Comparison of ENCODE assay signal across 13 cellular contexts in the genomic region with DNA sequence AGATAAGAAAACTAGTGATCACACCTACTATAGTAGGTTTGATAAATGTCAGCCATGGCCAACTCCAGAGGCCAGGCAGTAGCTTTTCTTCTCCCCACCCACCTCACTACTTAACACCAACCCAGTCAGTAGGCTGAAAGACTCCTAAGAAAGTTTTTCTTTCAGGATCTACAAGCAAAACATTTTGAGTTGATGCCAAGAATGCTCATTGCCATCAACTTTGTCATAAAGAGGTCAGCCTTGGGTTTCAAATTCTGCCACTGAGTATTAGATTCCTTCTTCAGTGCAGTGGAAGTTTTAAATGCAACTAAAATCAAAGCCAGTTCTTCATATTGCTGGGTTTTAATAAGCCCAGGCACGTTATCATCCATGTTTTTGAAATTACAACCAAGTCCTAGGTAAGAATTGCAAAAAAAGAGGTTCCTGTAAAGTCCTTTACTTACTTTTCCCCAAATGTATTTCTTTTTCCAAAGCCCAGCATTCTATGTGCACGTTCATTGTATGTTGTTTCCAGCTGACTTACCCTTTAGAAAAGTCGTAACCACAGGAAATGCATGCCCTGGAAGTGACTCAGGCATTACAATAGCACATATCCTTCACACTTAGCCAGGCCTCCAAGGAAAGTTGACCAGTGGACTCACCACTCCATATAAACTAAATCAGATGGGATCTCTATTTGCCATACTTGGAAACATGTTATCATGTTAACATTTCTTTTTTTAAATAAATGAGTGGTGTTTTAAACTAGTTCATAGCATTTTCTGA.
DNase-seq lines count a peak whose midpoint lies in the region; ATAC-seq and TF ChIP-seq lines count a peak whose summit lies in the region.
"Had no signal": no experiment of that assay in that cellular context is flagged by ENCODE, and none has a peak within 500 bp of the region (broad histone marks: within the 10 kb centered on the region; RNA-seq: fewer than 3 reads in every experiment).

No MANE protein-coding gene starts in this region.

- H2BK12ac ChIP-seq in mesenchymal stem cell (ENCODE audit: low read length in 2 of 2), result no peak overlapping the region

- no peaks in the 10 kb centered on the region for H3K9me3 Mint-ChIP-seq in endothelial cell (ENCODE audit: unreplicated experiment)
- H3K9me3 Mint-ChIP-seq: stimulated activated naive CD8-positive, alpha-beta T cell treated with anti-CD3 and anti-CD28 coated beads, Interleukin-15, Interleukin-2, amounts not matched to agents 100 ng/mL and 50 ng/mL, for 24 hours had no signal

- H3K18ac ChIP-seq in mesenchymal stem cell (ENCODE audit: low read depth in 1 of 2, low read length in 2 of 2), result no peak overlapping the region

- H3K23ac ChIP-seq in mesenchymal stem cell (ENCODE audit: low read length in 2 of 2), result no peak overlapping the region

- peaks cover 5% of the 10 kb centered on the region for H3K4me1 ChIP-seq in mesenchymal stem cell (ENCODE audit: control insufficient read depth, insufficient read depth, low read depth, low read length)

- TF ChIP-seq CTCF in endothelial cell (IDR thresholded peaks at IDR 0.05; ENCODE audit: unreplicated experiment), result no peak

- no peak overlapping the region for H4K8ac ChIP-seq in mesenchymal stem cell (ENCODE audit: low read length)

- H2BK120ac ChIP-seq in mesenchymal stem cell (ENCODE audit: low read depth, low read length), result no peak overlapping the region

- no peak overlapping the region for H4K91ac ChIP-seq in mesenchymal stem cell (ENCODE audit: low read length)

- H3K27ac ChIP-seq in mesenchymal stem cell (ENCODE audit: low read length, poor library complexity, severe bottlenecking), result peak overlapping the region; percentile 20

- H3K27me3 ChIP-seq in mesenchymal stem cell (ENCODE audit: control insufficient read depth in 1 of 2, insufficient read depth in 1 of 2, low read length in 2 of 2), result no peaks in the 10 kb centered on the region

- no peaks in the 10 kb centered on the region for H3K36me3 Mint-ChIP-seq in endothelial cell (ENCODE audit: low read depth, unreplicated experiment)
- H3K36me3 Mint-ChIP-seq: activated naive CD4-positive, alpha-beta T cell treated with anti-CD3 and anti-CD28 coated beads, Interleukin-2, amount 10 ng/mL, durations not matched to agents 7 days and 5 days; IgD-negative memory B cell had no signal

- no peak overlapping the region for H3K4me3 ChIP-seq in mesenchymal stem cell (ENCODE audit: insufficient read depth in 1 of 2, low read depth in 1 of 2, low read length in 2 of 2)

- DNase-seq in ELF-1 (ENCODE audit: low read depth, low spot score), result peak; percentile 13
- peak; percentile 9 for DNase-seq in NCI-H460 (ENCODE audit: extremely low read depth, low read depth)
- DNase-seq in endothelial cell (ENCODE audit: low spot score), result no peak
- peak; percentile 18 for DNase-seq in mesenchymal stem cell
- no peak for DNase-seq in activated CD4-positive, alpha-beta T cell treated with anti-CD3 and anti-CD28 coated beads for 48 hours
- DNase-seq in dedifferentiated amniotic fluid mesenchymal stem cell (ENCODE audit: extremely low spot score), result no peak
- DNase-seq: activated naive CD4-positive, alpha-beta T cell treated with anti-CD3 and anti-CD28 coated beads, Interleukin-2, amount 10 ng/mL, durations not matched to agents 7 days and 5 days; NCI-H2081; stimulated activated CD4-positive, alpha-beta T cell treated with anti-CD3 and anti-CD28 coated beads, Interleukin-4, amount 100 ng/mL, for 4 hours had no signal

- H3K9ac ChIP-seq in mesenchymal stem cell (ENCODE audit: low read length), result no peak overlapping the region

- H2AK5ac ChIP-seq in mesenchymal stem cell (ENCODE audit: low read length, severe bottlenecking), result no peak overlapping the region

- H3K4ac ChIP-seq in mesenchymal stem cell (ENCODE audit: low read depth in 1 of 2, low read length in 2 of 2), result no peak overlapping the region

- no peak overlapping the region for H2AFZ ChIP-seq in mesenchymal stem cell (ENCODE audit: low read depth, low read length)

- no peaks in the 10 kb centered on the region for H3K36me3 ChIP-seq in mesenchymal stem cell (ENCODE audit: control insufficient read depth in 1 of 2, insufficient read depth in 2 of 2, low read depth in 1 of 2, low read length in 2 of 2)

- no peak overlapping the region for H3K4me3 Mint-ChIP-seq in endothelial cell (ENCODE audit: unreplicated experiment)
- H3K4me3 Mint-ChIP-seq: activated naive CD4-positive, alpha-beta T cell treated with anti-CD3 and anti-CD28 coated beads, Interleukin-2, amount 10 ng/mL, durations not matched to agents 7 days and 5 days; IgD-negative memory B cell; stimulated activated naive CD8-positive, alpha-beta T cell treated with anti-CD3 and anti-CD28 coated beads, Interleukin-15, Interleukin-2, amounts not matched to agents 100 ng/mL and 50 ng/mL, for 24 hours had no signal

- no peak overlapping the region for H3K14ac ChIP-seq in mesenchymal stem cell (ENCODE audit: low read length in 2 of 2)

- H3K79me1 ChIP-seq in mesenchymal stem cell (replicated peaks; ENCODE audit: low read length, poor library complexity, severe bottlenecking), result no peaks in the 10 kb centered on the region

- H3K27ac Mint-ChIP-seq in endothelial cell (ENCODE audit: unreplicated experiment), result peak overlapping the region; percentile 48
- H3K27ac Mint-ChIP-seq: activated naive CD4-positive, alpha-beta T cell treated with anti-CD3 and anti-CD28 coated beads, Interleukin-2, amount 10 ng/mL, durations not matched to agents 7 days and 5 days; IgD-negative memory B cell; stimulated activated naive CD8-positive, alpha-beta T cell treated with anti-CD3 and anti-CD28 coated beads, Interleukin-15, Interleukin-2, amounts not matched to agents 100 ng/mL and 50 ng/mL, for 24 hours had no signal

- H2BK5ac ChIP-seq in mesenchymal stem cell (ENCODE audit: low read depth, low read length, poor library complexity, severe bottlenecking), result no peak overlapping the region

- H3K9me3 ChIP-seq in mesenchymal stem cell (ENCODE audit: control insufficient read depth, low read length), result peaks cover 9% of the 10 kb centered on the region

- WGBS in mesenchymal stem cell, result 21% methylated on average over 3 of the region's 3 CpGs

- H3K4me1 Mint-ChIP-seq in endothelial cell (ENCODE audit: unreplicated experiment), result no peaks in the 10 kb centered on the region
- H3K4me1 Mint-ChIP-seq: activated naive CD4-positive, alpha-beta T cell treated with anti-CD3 and anti-CD28 coated beads, Interleukin-2, amount 10 ng/mL, durations not matched to agents 7 days and 5 days had no signal

- no peak overlapping the region for H3K4me2 ChIP-seq in mesenchymal stem cell (ENCODE audit: low read length, poor library complexity, severe bottlenecking)

- no peak overlapping the region for H2BK15ac ChIP-seq in mesenchymal stem cell (ENCODE audit: low read depth, poor library complexity, severe bottlenecking)

- ATAC-seq in SK-N-SH treated with all-trans-retinoic acid at 6 μM for 48 hours (no peak), GM19351 (IDR thresholded peaks at IDR 0.05; ENCODE audit: unreplicated experiment) (no peak)

- H3K27me3 Mint-ChIP-seq in endothelial cell (ENCODE audit: unreplicated experiment), result no peaks in the 10 kb centered on the region
- H3K27me3 Mint-ChIP-seq: activated naive CD4-positive, alpha-beta T cell treated with anti-CD3 and anti-CD28 coated beads, Interleukin-2, amount 10 ng/mL, durations not matched to agents 7 days and 5 days; stimulated activated naive CD8-positive, alpha-beta T cell treated with anti-CD3 and anti-CD28 coated beads, Interleukin-15, Interleukin-2, amounts not matched to agents 100 ng/mL and 50 ng/mL, for 24 hours had no signal

TF ChIP-seq in SK-N-SH treated with all-trans-retinoic acid at 6 μM for 48 hours, 23 proteins besides CTCF, POLR2A, EP300 and RAD21 (continues in another document):
- TF ChIP-seq, protein P1, sequence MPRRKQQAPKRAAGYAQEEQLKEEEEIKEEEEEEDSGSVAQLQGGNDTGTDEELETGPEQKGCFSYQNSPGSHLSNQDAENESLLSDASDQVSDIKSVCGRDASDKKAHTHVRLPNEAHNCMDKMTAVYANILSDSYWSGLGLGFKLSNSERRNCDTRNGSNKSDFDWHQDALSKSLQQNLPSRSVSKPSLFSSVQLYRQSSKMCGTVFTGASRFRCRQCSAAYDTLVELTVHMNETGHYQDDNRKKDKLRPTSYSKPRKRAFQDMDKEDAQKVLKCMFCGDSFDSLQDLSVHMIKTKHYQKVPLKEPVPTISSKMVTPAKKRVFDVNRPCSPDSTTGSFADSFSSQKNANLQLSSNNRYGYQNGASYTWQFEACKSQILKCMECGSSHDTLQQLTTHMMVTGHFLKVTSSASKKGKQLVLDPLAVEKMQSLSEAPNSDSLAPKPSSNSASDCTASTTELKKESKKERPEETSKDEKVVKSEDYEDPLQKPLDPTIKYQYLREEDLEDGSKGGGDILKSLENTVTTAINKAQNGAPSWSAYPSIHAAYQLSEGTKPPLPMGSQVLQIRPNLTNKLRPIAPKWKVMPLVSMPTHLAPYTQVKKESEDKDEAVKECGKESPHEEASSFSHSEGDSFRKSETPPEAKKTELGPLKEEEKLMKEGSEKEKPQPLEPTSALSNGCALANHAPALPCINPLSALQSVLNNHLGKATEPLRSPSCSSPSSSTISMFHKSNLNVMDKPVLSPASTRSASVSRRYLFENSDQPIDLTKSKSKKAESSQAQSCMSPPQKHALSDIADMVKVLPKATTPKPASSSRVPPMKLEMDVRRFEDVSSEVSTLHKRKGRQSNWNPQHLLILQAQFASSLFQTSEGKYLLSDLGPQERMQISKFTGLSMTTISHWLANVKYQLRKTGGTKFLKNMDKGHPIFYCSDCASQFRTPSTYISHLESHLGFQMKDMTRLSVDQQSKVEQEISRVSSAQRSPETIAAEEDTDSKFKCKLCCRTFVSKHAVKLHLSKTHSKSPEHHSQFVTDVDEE (CRISPR knock-in tag; IDR thresholded peaks at IDR 0.05), result no peak
- no peak for TF ChIP-seq ESRRG (CRISPR knock-in tag; IDR thresholded peaks at IDR 0.05)
- no peak for TF ChIP-seq ZNF8 (CRISPR knock-in tag; IDR thresholded peaks at IDR 0.05)
- no peak for TF ChIP-seq ZC3H10 (CRISPR knock-in tag; IDR thresholded peaks at IDR 0.05)
- no peak for TF ChIP-seq BACH2 (CRISPR knock-in tag; IDR thresholded peaks at IDR 0.05; ENCODE audit: borderline replicate concordance)
- TF ChIP-seq, protein P2, sequence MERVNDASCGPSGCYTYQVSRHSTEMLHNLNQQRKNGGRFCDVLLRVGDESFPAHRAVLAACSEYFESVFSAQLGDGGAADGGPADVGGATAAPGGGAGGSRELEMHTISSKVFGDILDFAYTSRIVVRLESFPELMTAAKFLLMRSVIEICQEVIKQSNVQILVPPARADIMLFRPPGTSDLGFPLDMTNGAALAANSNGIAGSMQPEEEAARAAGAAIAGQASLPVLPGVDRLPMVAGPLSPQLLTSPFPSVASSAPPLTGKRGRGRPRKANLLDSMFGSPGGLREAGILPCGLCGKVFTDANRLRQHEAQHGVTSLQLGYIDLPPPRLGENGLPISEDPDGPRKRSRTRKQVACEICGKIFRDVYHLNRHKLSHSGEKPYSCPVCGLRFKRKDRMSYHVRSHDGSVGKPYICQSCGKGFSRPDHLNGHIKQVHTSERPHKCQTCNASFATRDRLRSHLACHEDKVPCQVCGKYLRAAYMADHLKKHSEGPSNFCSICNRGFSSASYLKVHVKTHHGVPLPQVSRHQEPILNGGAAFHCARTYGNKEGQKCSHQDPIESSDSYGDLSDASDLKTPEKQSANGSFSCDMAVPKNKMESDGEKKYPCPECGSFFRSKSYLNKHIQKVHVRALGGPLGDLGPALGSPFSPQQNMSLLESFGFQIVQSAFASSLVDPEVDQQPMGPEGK (CRISPR knock-in tag; IDR thresholded peaks at IDR 0.05; ENCODE audit: borderline replicate concordance), result no peak

Comparison
In these comparisons a context has a peak if more than half of its experiments do, and no peak if none do; other contexts are left out.
1. DNase-seq: peak in ELF-1 (single experiment), NCI-H460 (single experiment) and mesenchymal stem cell (single experiment); none in endothelial cell (single experiment), activated CD4-positive, alpha-beta T cell treated with anti-CD3 and anti-CD28 coated beads for 48 hours (single experiment) and dedifferentiated amniotic fluid mesenchymal stem cell (single experiment).